ENCODE assay signal across 18 cellular contexts in genomic region chr17:2483084-2483483, GRCh38.
"Had no signal": no experiment of that assay in that cellular context is flagged by ENCODE, and none has a peak within 500 bp of the region (broad histone marks: within the 10 kb centered on the region; RNA-seq: fewer than 3 reads in every experiment).

No MANE protein-coding gene starts in this region.

- H3K4me3 ChIP-seq: SJCRH30, testis, upper lobe of left lung had no signal

- H3K27me3 ChIP-seq: brain microvascular endothelial cell, SJCRH30, testis, upper lobe of left lung had no signal

- H3K4me3 Mint-ChIP-seq: nephron had no signal

- H3K9me3 ChIP-seq: SJCRH30, testis, upper lobe of left lung had no signal

- H3K4me1 Mint-ChIP-seq: nephron had no signal

- H3K27me3 Mint-ChIP-seq: stimulated activated naive CD8-positive, alpha-beta T cell treated with anti-CD3 and anti-CD28 coated beads, Interleukin-15, amount 100 ng/mL, for 72 hours had no signal

- H3K27ac ChIP-seq: brain microvascular endothelial cell, epithelial cell of prostate, SJCRH30 had no signal

- H3K9me3 Mint-ChIP-seq: nephron; stimulated activated naive CD8-positive, alpha-beta T cell treated with anti-CD3 and anti-CD28 coated beads, Interleukin-15, amount 100 ng/mL, for 72 hours had no signal

- H3K4me1 ChIP-seq: SJCRH30 had no signal

- DNase-seq: activated gamma-delta T cell; activated T-cell treated with anti-CD3 and anti-CD28 coated beads for 4 hours; anterior cingulate cortex; brain microvascular endothelial cell; effector CD8-positive, alpha-beta T cell; foreskin melanocyte; kidney glomerular epithelial cell; mesendoderm; nucleus accumbens; right cardiac atrium; SJCRH30; stimulated activated naive CD8-positive, alpha-beta T cell treated with anti-CD3 and anti-CD28 coated beads, Interleukin-15, amount 100 ng/mL, for 72 hours; SW 1271; T1000; testis; upper lobe of left lung had no signal

- ATAC-seq: right cardiac atrium; stimulated activated naive CD8-positive, alpha-beta T cell treated with anti-CD3 and anti-CD28 coated beads, Interleukin-15, amount 100 ng/mL, for 72 hours had no signal

- H3K36me3 ChIP-seq: brain microvascular endothelial cell, SJCRH30 had no signal
